Comparison of ENCODE assay signal across 7 cellular contexts in genomic region chr3:43106293-43106628, GRCh38. TPM values are rescaled to one million over a fixed set of nuclear protein-coding genes. Genes with fewer than 3 reads are reported as not detected.
A peak's percentile ranks its signal among the peaks of the same experiment; 100 is the strongest.
DNase-seq lines count a peak whose midpoint lies in the region; ATAC-seq and TF ChIP-seq lines count a peak whose summit lies in the region.

No MANE protein-coding gene starts in this region.

- no peak for DNase-seq in activated T-helper 2 cell treated with anti-CD3 and anti-CD28 coated beads, Interferon-gamma antibody, Interleukin-2, Interleukin-4, amounts not matched to agents 10 μg/mL and 5 μg/mL and 100 μg/mL, durations not matched to agents 14 hours and 24 hours and 36 hours (ENCODE audit: low spot score)
- DNase-seq in immature natural killer cell = no peak
- DNase-seq in suprapubic skin (ENCODE audit: low spot score in 2 of 2) = no peak
- no peak for DNase-seq in DMS153 (lab: John Stamatoyannopoulos, UW)
- no peak for DNase-seq in HT-29 (ENCODE audit: low spot score)

- H3K27me3 ChIP-seq in suprapubic skin = no peaks in the 10 kb centered on the region

- no peak for TF ChIP-seq POLR2A in suprapubic skin (IDR thresholded peaks at IDR 0.05)

- H3K27me3 Mint-ChIP-seq in activated T-helper 2 cell treated with anti-CD3 and anti-CD28 coated beads, Interferon-gamma antibody, Interleukin-2, Interleukin-4, amounts not matched to agents 10 μg/mL and 5 μg/mL and 100 μg/mL, durations not matched to agents 14 hours and 24 hours and 36 hours (ENCODE audit: low read depth) = peaks cover 13% of the 10 kb centered on the region
- peaks cover 0 to 4% (median 0%) of the 10 kb centered on the region in 3 donors for H3K27me3 Mint-ChIP-seq in immature natural killer cell (ENCODE audit: low read depth in 3 of 3)

- no peaks in the 10 kb centered on the region for H3K9me3 Mint-ChIP-seq in activated T-helper 2 cell treated with anti-CD3 and anti-CD28 coated beads, Interferon-gamma antibody, Interleukin-2, Interleukin-4, amounts not matched to agents 10 μg/mL and 5 μg/mL and 100 μg/mL, durations not matched to agents 14 hours and 24 hours and 36 hours
- H3K9me3 Mint-ChIP-seq in immature natural killer cell = no peaks in the 10 kb centered on the region

- peaks cover 22% of the 10 kb centered on the region for H3K4me1 ChIP-seq in suprapubic skin

- WGBS in suprapubic skin = 23% methylated on average over 6 of the region's 6 CpGs

- no peaks in the 10 kb centered on the region for H3K9me3 ChIP-seq in suprapubic skin

- H3K27ac ChIP-seq in suprapubic skin = no peak overlapping the region

- no peak overlapping the region for H3K27ac Mint-ChIP-seq in activated T-helper 2 cell treated with anti-CD3 and anti-CD28 coated beads, Interferon-gamma antibody, Interleukin-2, Interleukin-4, amounts not matched to agents 10 μg/mL and 5 μg/mL and 100 μg/mL, durations not matched to agents 14 hours and 24 hours and 36 hours
- H3K27ac Mint-ChIP-seq in immature natural killer cell = peak overlapping the region in 2 of 6 donors; percentile 53 to 71

- TF ChIP-seq EP300 in suprapubic skin (IDR thresholded peaks at IDR 0.05) = no peak

- ATAC-seq in HG03432 (IDR thresholded peaks at IDR 0.05; ENCODE audit: unreplicated experiment) (peak; percentile 7), HG02588 (IDR thresholded peaks at IDR 0.05; ENCODE audit: unreplicated experiment) (no peak)

- H3K36me3 Mint-ChIP-seq in activated T-helper 2 cell treated with anti-CD3 and anti-CD28 coated beads, Interferon-gamma antibody, Interleukin-2, Interleukin-4, amounts not matched to agents 10 μg/mL and 5 μg/mL and 100 μg/mL, durations not matched to agents 14 hours and 24 hours and 36 hours (ENCODE audit: low read depth) = no peaks in the 10 kb centered on the region
- no peaks in the 10 kb centered on the region for H3K36me3 Mint-ChIP-seq in immature natural killer cell

- H3K36me3 ChIP-seq in suprapubic skin = no peaks in the 10 kb centered on the region

- H3K4me3 Mint-ChIP-seq in activated T-helper 2 cell treated with anti-CD3 and anti-CD28 coated beads, Interferon-gamma antibody, Interleukin-2, Interleukin-4, amounts not matched to agents 10 μg/mL and 5 μg/mL and 100 μg/mL, durations not matched to agents 14 hours and 24 hours and 36 hours (ENCODE audit: low read depth) = peak overlapping the region; percentile 63
- peak overlapping the region; percentile 79 to 87 (median 85) for H3K4me3 Mint-ChIP-seq in immature natural killer cell

- peak overlapping the region; percentile 71 for H3K4me3 ChIP-seq in suprapubic skin

- no peak for TF ChIP-seq CTCF in suprapubic skin (IDR thresholded peaks at IDR 0.05)

- intact Hi-C loops in activated T-helper 2 cell treated with anti-CD3 and anti-CD28 coated beads, Interferon-gamma antibody, Interleukin-2, Interleukin-4, amounts not matched to agents 10 μg/mL and 5 μg/mL and 100 μg/mL, durations not matched to agents 14 hours and 24 hours and 36 hours (cut with micrococcal nuclease) = loop anchor here (2.0 kb wide), 1 partner anchor 585 kb away; the partner anchor contains the start of gene ABHD5

- H3K4me1 Mint-ChIP-seq in activated T-helper 2 cell treated with anti-CD3 and anti-CD28 coated beads, Interferon-gamma antibody, Interleukin-2, Interleukin-4, amounts not matched to agents 10 μg/mL and 5 μg/mL and 100 μg/mL, durations not matched to agents 14 hours and 24 hours and 36 hours (ENCODE audit: low read depth) = peaks cover 5% of the 10 kb centered on the region
- H3K4me1 Mint-ChIP-seq in immature natural killer cell = peaks cover 13 to 18% of the 10 kb centered on the region in 2 donors

RNA-seq across cellular contexts. Expression of gene POMGNT2, which starts 0.4 kb away (rescaled TPM):
- 3.9 and 4.1 TPM in 2 replicates for total RNA-seq in activated T-helper 2 cell treated with anti-CD3 and anti-CD28 coated beads, Interferon-gamma antibody, Interleukin-2, Interleukin-4, amounts not matched to agents 10 μg/mL and 5 μg/mL and 100 μg/mL, durations not matched to agents 14 hours and 24 hours and 36 hours
- 10 to 100 TPM in 1 of 3 donors, 1 to 10 TPM in 2; 6.9 to 15.3 (median 8.5) TPM for polyA plus RNA-seq in immature natural killer cell
- total RNA-seq in suprapubic skin = 10 to 100 TPM; 15.8 to 29.9 (median 24.1) TPM
- 17.2 and 18.0 TPM in 2 replicates for total RNA-seq in HT-29 (2014; rRNA removed; shearing (Covaris generic))
